In genomic region chr10:31353574-31353973, GRCh38 we compare ENCODE assay signal across 9 cellular contexts. TPM values are rescaled to one million over a fixed set of nuclear protein-coding genes. Genes with fewer than 3 reads are reported as not detected.
A peak's percentile ranks its signal among the peaks of the same experiment; 100 is the strongest.
DNase-seq lines count a peak whose midpoint lies in the region; ATAC-seq and TF ChIP-seq lines count a peak whose summit lies in the region.
"Had no signal": no experiment of that assay in that cellular context is flagged by ENCODE, and none has a peak within 500 bp of the region (broad histone marks: within the 10 kb centered on the region; RNA-seq: fewer than 3 reads in every experiment).

No MANE protein-coding gene starts in this region.

- peak overlapping the region in 1 of 10 donors; percentile 8 for H3K4me3 Mint-ChIP-seq in naive thymus-derived CD4-positive, alpha-beta T cell

- H3K27me3 Mint-ChIP-seq in naive thymus-derived CD4-positive, alpha-beta T cell: no peaks in the 10 kb centered on the region

- POLR2A ChIA-PET in naive thymus-derived CD4-positive, alpha-beta T cell (lab: Charles Lee): no interaction called here

- no peaks in the 10 kb centered on the region for H3K27me3 ChIP-seq in naive thymus-derived CD4-positive, alpha-beta T cell (ENCODE audit: control insufficient read depth in 2 of 2, insufficient read depth in 2 of 2, low read length in 2 of 2)
- H3K27me3 ChIP-seq in vagina: no peaks in the 10 kb centered on the region
- H3K27me3 ChIP-seq: BLaER1 treated with 17β-estradiol and CSF1 and Interleukin-3, amounts not matched to agents 10 nM and 100 nM had no signal

- H3K4me1 Mint-ChIP-seq in naive thymus-derived CD4-positive, alpha-beta T cell: peaks cover 35 to 88% (median 76%) of the 10 kb centered on the region in 7 donors

- H3K27ac Mint-ChIP-seq in activated naive CD4-positive, alpha-beta T cell treated with anti-CD3 and anti-CD28 coated beads, Interleukin-2, amount 50 U/mL, for 72 hours: peak overlapping the region in 1 of 2 donors; percentile 54
- H3K27ac Mint-ChIP-seq in naive thymus-derived CD4-positive, alpha-beta T cell: no peak overlapping the region

- H3K9me3 Mint-ChIP-seq in activated naive CD4-positive, alpha-beta T cell treated with anti-CD3 and anti-CD28 coated beads, Interleukin-2, amount 50 U/mL, for 72 hours: peaks cover 0 to 4% of the 10 kb centered on the region in 2 donors
- H3K9me3 Mint-ChIP-seq in naive thymus-derived CD4-positive, alpha-beta T cell: no peaks in the 10 kb centered on the region

- DNase-seq in NOMO-1 treated with DMSO at 0.1 percent for 48 hours (lab: John Stamatoyannopoulos, UW; ENCODE audit: unreplicated experiment): peak; percentile 51
- DNase-seq in NOMO-1 treated with dmso at 0.1 percent for 144 hours (lab: John Stamatoyannopoulos, UW; ENCODE audit: unreplicated experiment): no peak
- no peak for DNase-seq in activated naive CD4-positive, alpha-beta T cell treated with anti-CD3 and anti-CD28 coated beads, Interleukin-2, amount 50 U/mL, for 72 hours (ENCODE audit: low spot score in 2 of 2)
- peak in 2 of 9 donors; percentile 21 to 41 for DNase-seq in naive thymus-derived CD4-positive, alpha-beta T cell
- DNase-seq in NCI-H146 (lab: John Stamatoyannopoulos, UW): no peak
- no peak for DNase-seq in vagina (ENCODE audit: extremely low spot score in 2 of 2)

- TF ChIP-seq CTCF in vagina (IDR thresholded peaks at IDR 0.05): no peak

- H3K4me1 ChIP-seq in naive thymus-derived CD4-positive, alpha-beta T cell (ENCODE audit: control insufficient read depth in 2 of 2, insufficient read depth in 2 of 2, low read length in 2 of 2): peaks cover 4 to 12% of the 10 kb centered on the region in 2 donors
- H3K4me1 ChIP-seq in vagina: peaks cover 50% of the 10 kb centered on the region
- H3K4me1 ChIP-seq: BLaER1 treated with 17β-estradiol and CSF1 and Interleukin-3, amounts not matched to agents 10 nM and 100 nM had no signal

- intact Hi-C loops in naive thymus-derived CD4-positive, alpha-beta T cell (cut with micrococcal nuclease): loop anchor here (1.0 to 10.0 kb wide), 5 partner anchors 31 to 569 kb away; no protein-coding TSS in a partner anchor
- intact Hi-C loops in vagina (cut with DNase I): no loop called here

- no peak for TF ChIP-seq POLR2A in vagina (IDR thresholded peaks at IDR 0.05)

- no peak overlapping the region for H3K4me3 ChIP-seq in naive thymus-derived CD4-positive, alpha-beta T cell (ENCODE audit: low read length)
- H3K4me3 ChIP-seq in vagina: no peak overlapping the region
- H3K4me3 ChIP-seq: BLaER1 treated with 17β-estradiol and CSF1 and Interleukin-3, amounts not matched to agents 10 nM and 100 nM had no signal

- peak; percentile 94 for ATAC-seq in GM21423 (IDR thresholded peaks at IDR 0.05; ENCODE audit: unreplicated experiment)
- peak; percentile 82 for ATAC-seq in HG03558 (IDR thresholded peaks at IDR 0.05; ENCODE audit: extremely low read depth, unreplicated experiment)
- peak; percentile 99 to 100 for ATAC-seq in activated naive CD4-positive, alpha-beta T cell treated with anti-CD3 and anti-CD28 coated beads, Interleukin-2, amount 50 U/mL, for 72 hours
- ATAC-seq in naive thymus-derived CD4-positive, alpha-beta T cell: peak; percentile 73

- no peak overlapping the region for H3K27ac ChIP-seq in naive thymus-derived CD4-positive, alpha-beta T cell (ENCODE audit: low read depth, low read length)
- H3K27ac ChIP-seq in vagina: no peak overlapping the region
- H3K27ac ChIP-seq: BLaER1 treated with 17β-estradiol and CSF1 and Interleukin-3, amounts not matched to agents 10 nM and 100 nM had no signal

- H3K36me3 ChIP-seq in naive thymus-derived CD4-positive, alpha-beta T cell (ENCODE audit: control insufficient read depth in 2 of 3, insufficient read depth in 3 of 3, low read length in 3 of 3): no peaks in the 10 kb centered on the region
- H3K36me3 ChIP-seq in vagina: no peaks in the 10 kb centered on the region
- H3K36me3 ChIP-seq: BLaER1 treated with 17β-estradiol and CSF1 and Interleukin-3, amounts not matched to agents 10 nM and 100 nM had no signal

- H3K36me3 Mint-ChIP-seq in activated naive CD4-positive, alpha-beta T cell treated with anti-CD3 and anti-CD28 coated beads, Interleukin-2, amount 50 U/mL, for 72 hours: no peaks in the 10 kb centered on the region
- H3K36me3 Mint-ChIP-seq in naive thymus-derived CD4-positive, alpha-beta T cell: peaks cover 0 to 10% (median 0%) of the 10 kb centered on the region in 5 donors

- H3K9me3 ChIP-seq in naive thymus-derived CD4-positive, alpha-beta T cell (ENCODE audit: control insufficient read depth in 2 of 3, low read length in 3 of 3): no peaks in the 10 kb centered on the region
- no peaks in the 10 kb centered on the region for H3K9me3 ChIP-seq in vagina
- H3K9me3 ChIP-seq: BLaER1 treated with 17β-estradiol and CSF1 and Interleukin-3, amounts not matched to agents 10 nM and 100 nM had no signal

- CTCF ChIA-PET in naive thymus-derived CD4-positive, alpha-beta T cell (lab: Charles Lee): interaction anchor here (0.5 kb wide), 1 partner anchor 206 kb away, joined by 4 read pairs; no protein-coding TSS in a partner anchor

RNA-seq across cellular contexts. Expression of gene ZEB1, which starts 34.6 kb away (rescaled TPM):
- 10 to 100 TPM; 44.4 to 56.8 TPM for total RNA-seq in activated naive CD4-positive, alpha-beta T cell treated with anti-CD3 and anti-CD28 coated beads, Interleukin-2, amount 50 U/mL, for 72 hours
- total RNA-seq in naive thymus-derived CD4-positive, alpha-beta T cell: 100 to 1,000 TPM in 1 of 5 experiments, 10 to 100 TPM in 4; 65.5 to 126 (median 80.9) TPM
- polyA plus RNA-seq in naive thymus-derived CD4-positive, alpha-beta T cell: 10 to 100 TPM; 37.4 to 47.9 TPM
- 82.7 TPM for total RNA-seq in vagina
